1 cellular context compared by ENCODE assay signal in genomic region chr22:42269407-42270177, GRCh38.
TF ChIP-seq lines count a peak whose summit lies in the region.

No MANE protein-coding gene starts in this region.

TF ChIP-seq in HepG2, 621 proteins besides CTCF, POLR2A, EP300 and RAD21 (continued from another document and continues in another):
- TF ChIP-seq PRDM4 (CRISPR knock-in tag; IDR thresholded peaks at IDR 0.05; ENCODE audit: borderline replicate concordance) (no peak), PBX3 (CRISPR knock-in tag; IDR thresholded peaks at IDR 0.05; ENCODE audit: borderline replicate concordance) (no peak), ZNF597 (CRISPR knock-in tag; IDR thresholded peaks at IDR 0.05) (no peak), PLSCR1 (CRISPR knock-in tag; IDR thresholded peaks at IDR 0.05; ENCODE audit: borderline replicate concordance) (no peak), SCMH1 (CRISPR knock-in tag; IDR thresholded peaks at IDR 0.05; ENCODE audit: borderline replicate concordance) (no peak), FOXO4 (CRISPR knock-in tag; conservative IDR thresholded peaks at IDR 0.05) (no peak), HNF4A (CRISPR knock-in tag; IDR thresholded peaks at IDR 0.05) (peak; percentile 58; the same call in 1 of the 2 replicates), ZNF225 (CRISPR knock-in tag; IDR thresholded peaks at IDR 0.05) (peak; percentile 83), TCF12 (IDR thresholded peaks at IDR 0.05) (no peak), TCF12 (CRISPR knock-in tag; IDR thresholded peaks at IDR 0.05) (0 out of 2 replicates have a peak, but pooled peaks have one; percentile 32), STAT6 (CRISPR knock-in tag; IDR thresholded peaks at IDR 0.05; ENCODE audit: borderline replicate concordance) (no peak), ATF7-NPFF (CRISPR knock-in tag; IDR thresholded peaks at IDR 0.05; ENCODE audit: low read depth) (peak; percentile 60; the same call in 1 of the 2 replicates), SRSF1 (optimal IDR thresholded peaks at IDR 0.05; ENCODE audit: low read depth, low read length) (no peak), GTF2F1 (IDR thresholded peaks at IDR 0.05; ENCODE audit: low read length) (no peak), ZXDC (CRISPR knock-in tag; IDR thresholded peaks at IDR 0.05) (no peak), ZNF33A (CRISPR knock-in tag; IDR thresholded peaks at IDR 0.05; ENCODE audit: borderline replicate concordance) (no peak), ZNF570 (CRISPR knock-in tag; IDR thresholded peaks at IDR 0.05; ENCODE audit: borderline replicate concordance) (no peak), KDM1A (CRISPR knock-in tag; IDR thresholded peaks at IDR 0.05) (no peak), PAWR (CRISPR knock-in tag; IDR thresholded peaks at IDR 0.05; ENCODE audit: borderline replicate concordance) (no peak), ZBTB33 (CRISPR knock-in tag; IDR thresholded peaks at IDR 0.05) (no peak), ZNF569 (CRISPR knock-in tag; IDR thresholded peaks at IDR 0.05; ENCODE audit: borderline replicate concordance) (no peak), E2F5 (CRISPR knock-in tag; conservative IDR thresholded peaks at IDR 0.05) (no peak), SKIL (CRISPR knock-in tag; IDR thresholded peaks at IDR 0.05; ENCODE audit: borderline replicate concordance) (0 out of 2 replicates have a peak, but pooled peaks have one; percentile 33), DBP (CRISPR knock-in tag; IDR thresholded peaks at IDR 0.05; ENCODE audit: not compliant biosample characterization) (no peak), NCOR1 (IDR thresholded peaks at IDR 0.05; ENCODE audit: borderline replicate concordance, low read length) (no peak), ZFP82 (CRISPR knock-in tag; IDR thresholded peaks at IDR 0.05; ENCODE audit: borderline replicate concordance) (0 out of 2 replicates have a peak, but pooled peaks have one; percentile 52), MTF2 (CRISPR knock-in tag; IDR thresholded peaks at IDR 0.05; ENCODE audit: borderline replicate concordance) (no peak), ZNF577 (CRISPR knock-in tag; IDR thresholded peaks at IDR 0.05; ENCODE audit: borderline replicate concordance, low read depth) (no peak), REL (CRISPR knock-in tag; conservative IDR thresholded peaks at IDR 0.05) (0 out of 2 replicates have a peak, but pooled peaks have one; percentile 52)
